In the genomic region with DNA sequence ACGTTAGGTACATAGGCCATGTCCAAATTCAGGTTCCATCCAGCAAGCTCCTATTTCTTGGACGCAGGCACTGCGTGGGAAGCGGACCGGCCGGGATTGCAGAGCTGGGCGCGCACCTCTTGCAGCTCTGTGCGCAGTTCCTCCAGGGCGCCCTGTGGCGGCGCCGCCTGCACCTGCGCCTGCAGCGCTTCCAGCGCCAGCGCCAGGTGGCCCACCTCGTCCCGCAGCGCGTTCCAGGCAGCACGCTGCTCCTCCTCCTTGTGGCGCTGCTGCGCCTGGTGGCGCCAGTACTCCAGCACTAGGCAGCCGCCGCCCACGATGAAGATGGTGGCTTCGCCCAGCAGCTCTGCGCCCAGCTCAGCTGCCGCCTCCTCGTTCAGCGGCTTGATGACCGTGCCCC, we compare ENCODE assay signal across 15 cellular contexts. TPM values are rescaled to one million over a fixed set of nuclear protein-coding genes. Genes with fewer than 3 reads are reported as not detected.
DNase-seq lines count a peak whose midpoint lies in the region; TF ChIP-seq lines count a peak whose summit lies in the region.
"Had no signal": no experiment of that assay in that cellular context is flagged by ENCODE, and none has a peak within 500 bp of the region (broad histone marks: within the 10 kb centered on the region; RNA-seq: fewer than 3 reads in every experiment).

No MANE protein-coding gene starts in this region.

- H3K36me3 ChIP-seq in endodermal cell (ENCODE audit: control insufficient read depth, insufficient read depth, low read length) (no peaks in the 10 kb centered on the region), thyroid gland (peaks cover 0 to 4% of the 10 kb centered on the region in 2 donors)

- H3K27ac ChIP-seq in endodermal cell (ENCODE audit: low read depth, low read length) (no peak overlapping the region), thyroid gland (no peak overlapping the region)
- H3K27ac ChIP-seq: BLaER1, psoas muscle had no signal

- no peaks in the 10 kb centered on the region for H3K9me3 ChIP-seq in endodermal cell (ENCODE audit: control insufficient read depth, low read length)
- H3K9me3 ChIP-seq in thyroid gland, result no peaks in the 10 kb centered on the region
- H3K9me3 ChIP-seq: BLaER1, psoas muscle, SK-N-SH had no signal

- TF ChIP-seq POLR2A in thyroid gland (IDR thresholded peaks at IDR 0.05), result no peak

- H3K4me3 Mint-ChIP-seq in endodermal cell, result peak overlapping the region; percentile 45
- H3K4me3 Mint-ChIP-seq in mesothelial cell of epicardium, result peak overlapping the region; percentile 46
- H3K4me3 Mint-ChIP-seq: activated CD4-positive, alpha-beta T cell treated with anti-CD3 and anti-CD28 coated beads, Interleukin-2, amount 10 ng/mL, durations not matched to agents 24 days and 14 days; activated naive CD8-positive, alpha-beta T cell treated with anti-CD3 and anti-CD28 coated beads for 36 hours had no signal

- no peak overlapping the region for H3K4me3 ChIP-seq in endodermal cell (ENCODE audit: low read length)
- H3K4me3 ChIP-seq in thyroid gland (replicated peaks in 1 of 3), result no peak overlapping the region
- H3K4me3 ChIP-seq: BLaER1, psoas muscle had no signal

- H3K27me3 ChIP-seq in endodermal cell (ENCODE audit: control insufficient read depth, insufficient read depth, low read length, poor library complexity, severe bottlenecking) (no peaks in the 10 kb centered on the region), thyroid gland (no peaks in the 10 kb centered on the region)
- H3K27me3 ChIP-seq: BLaER1 had no signal

- H3K4me1 Mint-ChIP-seq in endodermal cell (no peaks in the 10 kb centered on the region), mesothelial cell of epicardium (peaks cover 6% of the 10 kb centered on the region)

- DNase-seq in NCI-H2107 treated with DMSO at 0.1 percent for 48 hours (lab: John Stamatoyannopoulos, UW; ENCODE audit: unreplicated experiment), result peak; percentile 64
- DNase-seq in endodermal cell, result peak; percentile 90
- DNase-seq in mesothelial cell of epicardium (ENCODE audit: low spot score in 2 of 2, unreplicated experiment in 2 of 2), result peak; percentile 25 to 45
- DNase-seq in thyroid gland, result peak; percentile 6 to 8
- DNase-seq in A172 (ENCODE audit: low spot score), result no peak
- no peak for DNase-seq in central memory CD4-positive, alpha-beta T cell
- no peak for DNase-seq in NCI-H510A treated with DMSO at 0.1 percent for 48 hours (lab: John Stamatoyannopoulos, UW)
- DNase-seq: activated CD4-positive, alpha-beta T cell treated with anti-CD3 and anti-CD28 coated beads, Interleukin-2, amount 10 ng/mL, durations not matched to agents 24 days and 14 days; activated naive CD8-positive, alpha-beta T cell treated with anti-CD3 and anti-CD28 coated beads for 36 hours; NCI-H1930; NCI-H774; psoas muscle; SK-N-SH; stimulated activated CD4-positive, alpha-beta T cell treated with anti-CD3 and anti-CD28 coated beads, Interleukin-15, amount 100 ng/mL, for 24 hours had no signal

- TF ChIP-seq CTCF in endodermal cell (conservative IDR thresholded peaks at IDR 0.05) (peak; percentile 73), mesothelial cell of epicardium (IDR thresholded peaks at IDR 0.05; ENCODE audit: unreplicated experiment) (no peak), thyroid gland (IDR thresholded peaks at IDR 0.05) (no peak)

- peaks cover 12% of the 10 kb centered on the region for H3K36me3 Mint-ChIP-seq in endodermal cell (ENCODE audit: low read depth)
- peaks cover 11% of the 10 kb centered on the region for H3K36me3 Mint-ChIP-seq in mesothelial cell of epicardium
- H3K36me3 Mint-ChIP-seq: activated naive CD8-positive, alpha-beta T cell treated with anti-CD3 and anti-CD28 coated beads for 36 hours had no signal

- no peak overlapping the region for H3K27ac Mint-ChIP-seq in endodermal cell
- H3K27ac Mint-ChIP-seq in mesothelial cell of epicardium, result no peak overlapping the region
- H3K27ac Mint-ChIP-seq: activated CD4-positive, alpha-beta T cell treated with anti-CD3 and anti-CD28 coated beads, Interleukin-2, amount 10 ng/mL, durations not matched to agents 24 days and 14 days; activated naive CD8-positive, alpha-beta T cell treated with anti-CD3 and anti-CD28 coated beads for 36 hours had no signal

- H3K9me3 Mint-ChIP-seq in endodermal cell (no peaks in the 10 kb centered on the region), mesothelial cell of epicardium (no peaks in the 10 kb centered on the region)
- H3K9me3 Mint-ChIP-seq: activated CD4-positive, alpha-beta T cell treated with anti-CD3 and anti-CD28 coated beads, Interleukin-2, amount 10 ng/mL, durations not matched to agents 24 days and 14 days; activated naive CD8-positive, alpha-beta T cell treated with anti-CD3 and anti-CD28 coated beads for 36 hours had no signal

- WGBS in endodermal cell (ENCODE audit: insufficient coverage in 1 of 2, insufficient read length in 1 of 2), 2 experiments, result 92 to 93% methylated on average over 26 to 34 of the region's 34 CpGs
- 55 to 64% methylated on average over 9 to 15 of the region's 34 CpGs for WGBS in thyroid gland, 2 donors

- no peak overlapping the region for H3K9ac ChIP-seq in endodermal cell (ENCODE audit: extremely low read depth, low read length, poor library complexity, severe bottlenecking)
- H3K9ac ChIP-seq: BLaER1, SK-N-SH had no signal

- H3K27me3 Mint-ChIP-seq in endodermal cell (ENCODE audit: insufficient read depth) (no peaks in the 10 kb centered on the region), mesothelial cell of epicardium (ENCODE audit: low read depth) (no peaks in the 10 kb centered on the region)
- H3K27me3 Mint-ChIP-seq: activated CD4-positive, alpha-beta T cell treated with anti-CD3 and anti-CD28 coated beads, Interleukin-2, amount 10 ng/mL, durations not matched to agents 24 days and 14 days; activated naive CD8-positive, alpha-beta T cell treated with anti-CD3 and anti-CD28 coated beads for 36 hours had no signal

- H3K4me1 ChIP-seq in endodermal cell (ENCODE audit: control insufficient read depth, insufficient read depth, low read length), result no peaks in the 10 kb centered on the region
- no peaks in the 10 kb centered on the region for H3K4me1 ChIP-seq in thyroid gland
- H3K4me1 ChIP-seq: BLaER1 had no signal

- intact Hi-C loops in thyroid gland (cut with DNase I), result no loop called here

RNA-seq across cellular contexts. Expression of a gene that starts 31.1 kb away (rescaled TPM):
- total RNA-seq in endodermal cell (10 to 100 TPM; 12.9 to 15.4 TPM), mesothelial cell of epicardium (11.6 to 13.3 TPM (median 11.8 TPM) in 3 replicates), thyroid gland (10 to 100 TPM in 3 of 4 donors, 1 to 10 TPM in 1; 5.4 to 30.8 (median 17.0) TPM)
- 9.3 TPM for polyA plus RNA-seq in endodermal cell (2013, experiment 1 of 2)
- 10.7 TPM for polyA plus RNA-seq in endodermal cell (2013, experiment 2 of 2)
- 4.0 and 8.6 TPM in 2 replicates for total RNA-seq in A172 (2014; rRNA removed; shearing (Covaris generic))

RNA-seq across cellular contexts. Expression of a gene that starts 46.2 kb away (rescaled TPM):
- total RNA-seq in endodermal cell, result 100 to 1,000 TPM; 134 to 144 TPM
- polyA plus RNA-seq in endodermal cell (2013, experiment 1 of 2), result 54.2 TPM
- polyA plus RNA-seq in endodermal cell (2013, experiment 2 of 2), result 55.2 TPM
- total RNA-seq in mesothelial cell of epicardium, result 49.3 to 54.8 TPM (median 53.8 TPM) in 3 replicates
- total RNA-seq in thyroid gland, result 10 to 100 TPM; 34.3 to 50.8 (median 45.1) TPM
- total RNA-seq in A172 (2014; rRNA removed; shearing (Covaris generic)), result 54.7 and 64.6 TPM in 2 replicates

RNA-seq across cellular contexts. Expression of a gene that starts 48.5 kb away (rescaled TPM):
- total RNA-seq in endodermal cell (not detected), mesothelial cell of epicardium (0.09 TPM in 1 of 3 replicates, not detected in the others), thyroid gland (1 to 10 TPM; 3.6 to 9.4 (median 5.6) TPM)
- 0.32 TPM for polyA plus RNA-seq in endodermal cell (2013, experiment 1 of 2)
- not detected for polyA plus RNA-seq in endodermal cell (2013, experiment 2 of 2)
- total RNA-seq in A172 (2014; rRNA removed; shearing (Covaris generic)), result not detected in 2 replicates
- total RNA-seq: activated CD4-positive, alpha-beta T cell treated with anti-CD3 and anti-CD28 coated beads, Interleukin-2, amount 10 ng/mL, durations not matched to agents 24 days and 14 days; activated naive CD8-positive, alpha-beta T cell treated with anti-CD3 and anti-CD28 coated beads for 36 hours had no signal

RNA-seq across cellular contexts. Expression of a gene that starts 55.2 kb away (rescaled TPM):
- total RNA-seq in endodermal cell (1 to 10 TPM; 3.2 to 3.5 TPM), mesothelial cell of epicardium (0.38 to 0.60 TPM (median 0.59 TPM) in 3 replicates), thyroid gland (1 to 10 TPM in 1 of 4 donors, under 1 TPM in 1, not detected in 2; 0.73 to 1.1 TPM)
- polyA plus RNA-seq in endodermal cell (2013, experiment 1 of 2), result 2.6 TPM
- polyA plus RNA-seq in endodermal cell (2013, experiment 2 of 2), result 1.9 TPM
- 0.31 and 3.6 TPM in 2 replicates for total RNA-seq in A172 (2014; rRNA removed; shearing (Covaris generic))

RNA-seq across cellular contexts. Expression of a gene that starts 56.6 kb away (rescaled TPM):
- total RNA-seq in endodermal cell (10 to 100 TPM; 15.7 to 18.5 TPM), mesothelial cell of epicardium (15.2 to 18.1 TPM (median 16.7 TPM) in 3 replicates), thyroid gland (1 to 10 TPM; 1.8 to 7.3 (median 4.6) TPM)
- 23.8 TPM for polyA plus RNA-seq in endodermal cell (2013, experiment 1 of 2)
- 25.9 TPM for polyA plus RNA-seq in endodermal cell (2013, experiment 2 of 2)
- total RNA-seq in A172 (2014; rRNA removed; shearing (Covaris generic)), result 3.4 and 7.7 TPM in 2 replicates

Comparison
In these comparisons a context has a peak if more than half of its experiments do, and no peak if none do; other contexts are left out.
1. DNase-seq: peak in NCI-H2107 treated with DMSO at 0.1 percent for 48 hours (single experiment), endodermal cell (single experiment), mesothelial cell of epicardium (2 of 2) and thyroid gland (2 of 2); none in A172 (single experiment), central memory CD4-positive, alpha-beta T cell (single experiment) and NCI-H510A treated with DMSO at 0.1 percent for 48 hours (single experiment).